In genomic region chr15:56733131-56734012, GRCh38 we compare ENCODE assay signal across 8 cellular contexts. TPM values are rescaled to one million over a fixed set of nuclear protein-coding genes. Genes with fewer than 3 reads are reported as not detected.
DNase-seq lines count a peak whose midpoint lies in the region; ATAC-seq and TF ChIP-seq lines count a peak whose summit lies in the region.

A gene with protein sequence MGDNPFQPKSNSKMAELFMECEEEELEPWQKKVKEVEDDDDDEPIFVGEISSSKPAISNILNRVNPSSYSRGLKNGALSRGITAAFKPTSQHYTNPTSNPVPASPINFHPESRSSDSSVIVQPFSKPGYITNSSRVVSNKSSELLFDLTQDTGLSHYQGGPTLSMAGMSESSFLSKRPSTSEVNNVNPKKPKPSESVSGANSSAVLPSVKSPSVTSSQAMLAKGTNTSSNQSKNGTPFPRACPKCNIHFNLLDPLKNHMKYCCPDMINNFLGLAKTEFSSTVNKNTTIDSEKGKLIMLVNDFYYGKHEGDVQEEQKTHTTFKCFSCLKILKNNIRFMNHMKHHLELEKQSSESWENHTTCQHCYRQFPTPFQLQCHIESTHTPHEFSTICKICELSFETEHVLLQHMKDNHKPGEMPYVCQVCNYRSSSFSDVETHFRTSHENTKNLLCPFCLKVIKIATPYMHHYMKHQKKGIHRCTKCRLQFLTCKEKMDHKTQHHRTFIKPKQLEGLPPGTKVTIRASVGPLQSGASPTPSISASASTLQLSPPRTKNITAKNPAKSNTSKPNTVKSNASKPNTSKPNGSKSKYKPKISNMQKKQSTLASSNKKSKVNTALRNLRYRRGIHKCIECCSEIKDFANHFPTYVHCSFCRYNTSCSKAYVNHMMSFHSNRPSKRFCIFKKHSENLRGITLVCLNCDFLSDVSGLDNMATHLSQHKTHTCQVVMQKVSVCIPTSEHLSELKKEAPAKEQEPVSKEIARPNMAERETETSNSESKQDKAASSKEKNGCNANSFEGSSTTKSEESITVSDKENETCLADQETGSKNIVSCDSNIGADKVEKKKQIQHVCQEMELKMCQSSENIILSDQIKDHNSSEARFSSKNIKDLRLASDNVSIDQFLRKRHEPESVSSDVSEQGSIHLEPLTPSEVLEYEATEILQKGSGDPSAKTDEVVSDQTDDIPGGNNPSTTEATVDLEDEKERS (minus strand): TSS chr15:56733509. CDS start chr15:56707109, 26,400 bp downstream.

- no peaks in the 10 kb centered on the region for H3K27me3 ChIP-seq in AG04450 (ENCODE audit: control insufficient read depth, insufficient read depth, low read length)
- no peaks in the 10 kb centered on the region for H3K27me3 ChIP-seq in layer of hippocampus (ENCODE audit: control insufficient read depth, insufficient read depth, low read length)

- in situ Hi-C loops in GM18951 (cut with MboI; ENCODE audit: low sequenced_read_pairs, unreplicated experiment) = no loop called here

- H3K27ac ChIP-seq in AG04450 (ENCODE audit: low read depth, low read length) (peak within 1 kb of the TSS; percentile 88), layer of hippocampus (ENCODE audit: low read depth, low read length) (peak within 1 kb of the TSS; percentile 93)

- H3K9me3 ChIP-seq in AG04450 (ENCODE audit: control insufficient read depth, insufficient read depth, low read length) = peaks cover 5% of the 10 kb centered on the region

- peak; percentile 78 for ATAC-seq in HG03175 (IDR thresholded peaks at IDR 0.05; ENCODE audit: unreplicated experiment)

- TF ChIP-seq POLR2A in GM18951 (IDR thresholded peaks at IDR 0.05; ENCODE audit: extremely low read depth, insufficient read depth, insufficient read length) = peak; percentile 72

- CTCF ChIA-PET in AG04450 (lab: Charles Lee) = interaction anchor here (0.8 to 1.1 kb wide), 2 partner anchors 12 to 236 kb away, joined by 3 to 5 read pairs; no protein-coding TSS in a partner anchor

- DNase-seq in AG04450 (ENCODE audit: low read depth, low spot score) (peak; percentile 66), NCI-H345 (lab: John Stamatoyannopoulos, UW) (peak; percentile 59), cerebellum (ENCODE audit: low spot score) (peak; percentile 85)
- DNase-seq in activated CD4-positive, alpha-beta T cell treated with anti-CD3 and anti-CD28 coated beads for 24 hours (ENCODE audit: low read depth in 2 of 2) = peak; percentile 63 to 65
- peak; percentile 60 to 67 for DNase-seq in stimulated activated CD4-positive, alpha-beta T cell treated with anti-CD3 and anti-CD28 coated beads, Interleukin-1b, Interleukin-23, amount 100 ng/mL, for 4 hours (ENCODE audit: low read depth in 2 of 2)

- TF ChIP-seq CTCF in AG04450 (IDR thresholded peaks at IDR 0.05; ENCODE audit: low read depth, low read length) = no peak

- peak within 1 kb of the TSS; percentile 73 for H3K4me3 ChIP-seq in AG04450 (ENCODE audit: low read depth, low read length)

- POLR2A ChIA-PET in AG04450 (lab: Yijun Ruan, JAX) = interaction anchor here (0.6 to 1.1 kb wide), 6 partner anchors 16 to 1433 kb away, joined by 3 to 16 read pairs (median 4); no protein-coding TSS in a partner anchor

RNA-seq across cellular contexts. Expression of the gene that starts here (rescaled TPM):
- 12.9 and 17.6 TPM in 2 replicates for polyA plus RNA-seq in AG04450 (2011; rRNA removed)
- polyA minus RNA-seq in AG04450 (2011; rRNA and poly(A)+ RNA removed) = 10.4 and 23.0 TPM in 2 replicates
- 108 TPM for total RNA-seq in cerebellum

Comparison
In these comparisons a context has a peak if more than half of its experiments do, and no peak if none do; other contexts are left out.
1. Peak in every context shown above with its lines: DNase-seq, ATAC-seq, H3K4me3 ChIP-seq and H3K27ac ChIP-seq.